10 cellular contexts compared by ENCODE assay signal in genomic region chr11:5443835-5444393, GRCh38. TPM values are rescaled to one million over a fixed set of nuclear protein-coding genes. Genes with fewer than 3 reads are reported as not detected.
"Had no signal": no experiment of that assay in that cellular context is flagged by ENCODE, and none has a peak within 500 bp of the region (broad histone marks: within the 10 kb centered on the region; RNA-seq: fewer than 3 reads in every experiment).

No MANE protein-coding gene starts in this region.

- H2AFZ ChIP-seq: GM23248 had no signal

- H3K4me2 ChIP-seq: KMS-11 had no signal

- H3K9ac ChIP-seq: GM23248, KMS-11 had no signal

- DNase-seq: GM23248, GOT3, H9, HCEC 1CT, Karpas-422, KBM-7 had no signal

- H3K27ac ChIP-seq: GM23248, KMS-11 had no signal

- H3K4me3 ChIP-seq: GM23248 had no signal

- FAIRE-seq: HTR-8/SVneo had no signal

RNA-seq across cellular contexts. Expression of gene OR51I1, which starts 2.6 kb away (rescaled TPM):
- total RNA-seq: GM23248, H9, HT-29 had no signal
- polyA plus RNA-seq: GM23248 had no signal

RNA-seq across cellular contexts. Expression of gene OR51I2, which starts 5.2 kb away (rescaled TPM):
- total RNA-seq: GM23248, H4, H9, HT-29 had no signal
- polyA plus RNA-seq: GM23248 had no signal

RNA-seq across cellular contexts. Expression of gene OR51Q1, which starts 22.0 kb away (rescaled TPM):
- total RNA-seq: GM23248, H4, H9, HT-29 had no signal
- polyA plus RNA-seq: GM23248 had no signal

RNA-seq across cellular contexts. Expression of gene OR52D1, which starts 44.6 kb away (rescaled TPM):
- total RNA-seq: GM23248, H4, H9, HT-29 had no signal
- polyA plus RNA-seq: GM23248 had no signal
